Comparison of ENCODE assay signal across 19 cellular contexts in genomic region chr20:14310977-14311654, GRCh38. TPM values are rescaled to one million over a fixed set of nuclear protein-coding genes. Genes with fewer than 3 reads are reported as not detected.
DNase-seq lines count a peak whose midpoint lies in the region; ATAC-seq, FAIRE-seq and TF ChIP-seq lines count a peak whose summit lies in the region.
"Had no signal": no experiment of that assay in that cellular context is flagged by ENCODE, and none has a peak within 500 bp of the region (broad histone marks: within the 10 kb centered on the region; RNA-seq: fewer than 3 reads in every experiment).

No MANE protein-coding gene starts in this region.

- no peak for ATAC-seq in A549
- peak; percentile 56 for ATAC-seq in IMR-90 (ENCODE audit: low read depth)
- peak; percentile 22 for ATAC-seq in left lung
- ATAC-seq in HG03039 (IDR thresholded peaks at IDR 0.05; ENCODE audit: unreplicated experiment), result no peak
- ATAC-seq: HCT116, K562 had no signal

- H2AK9ac ChIP-seq in IMR-90 (replicated peaks; ENCODE audit: low read depth, low read length, poor library complexity), result no peak overlapping the region

- FAIRE-seq in A549 (lab: Jason Lieb, UNC) (peak; percentile 84), bronchial epithelial cell (lab: Jason Lieb, UNC) (no peak)
- FAIRE-seq: D721Med, K562 had no signal

- H3K14ac ChIP-seq in IMR-90 (replicated peaks; ENCODE audit: low read depth, low read length), result no peak overlapping the region

- H2BK120ac ChIP-seq in IMR-90 (ENCODE audit: low read depth, low read length), result no peak overlapping the region

- no peaks in the 10 kb centered on the region for H3K9me3 ChIP-seq in A549
- H3K9me3 ChIP-seq in IMR-90 (ENCODE audit: control insufficient read depth, insufficient read depth, low read length), result no peaks in the 10 kb centered on the region
- H3K9me3 ChIP-seq in left lung, result no peaks in the 10 kb centered on the region
- H3K9me3 ChIP-seq: Caco-2 had no signal

- no peak overlapping the region for H4K5ac ChIP-seq in IMR-90 (ENCODE audit: low read depth, low read length)

- no peak overlapping the region for H3K56ac ChIP-seq in IMR-90 (ENCODE audit: extremely low read depth, insufficient read depth, low read length)

- H3K4me3 ChIP-seq in A549 (no peak overlapping the region), IMR-90 (ENCODE audit: insufficient read depth, low read depth, low read length) (no peak overlapping the region), bronchial epithelial cell (ENCODE audit: low read depth, low read length) (no peak overlapping the region), left lung (no peak overlapping the region)
- H3K4me3 ChIP-seq: K562 had no signal

- no peak overlapping the region for H3K27ac ChIP-seq in A549
- no peak overlapping the region for H3K27ac ChIP-seq in IMR-90 (ENCODE audit: insufficient read depth, low read length)
- H3K27ac ChIP-seq in left lung, result no peak overlapping the region
- H3K27ac ChIP-seq: C4-2B had no signal

- H3K4me1 ChIP-seq in A549 (no peaks in the 10 kb centered on the region), IMR-90 (ENCODE audit: control insufficient read depth, insufficient read depth, low read length) (no peaks in the 10 kb centered on the region), left lung (no peaks in the 10 kb centered on the region)

- H4K91ac ChIP-seq in IMR-90 (ENCODE audit: insufficient read depth, low read depth, low read length), result no peak overlapping the region

- H3K4me2 ChIP-seq in A549 (no peak overlapping the region), IMR-90 (ENCODE audit: low read depth, low read length) (no peak overlapping the region)

- intact Hi-C loops in IMR-90 (cut with micrococcal nuclease) (no loop called here), left lung (cut with DNase I) (no loop called here)

- no peak overlapping the region for H2AK5ac ChIP-seq in IMR-90 (ENCODE audit: low read depth, low read length)

- H3K23ac ChIP-seq in IMR-90 (ENCODE audit: low read depth, low read length), result no peak overlapping the region

- H2BK5ac ChIP-seq in IMR-90 (ENCODE audit: low read depth, low read length, poor library complexity, severe bottlenecking), result no peak overlapping the region

- POLR2A ChIA-PET in A549 (lab: Yijun Ruan, JAX) (no interaction called here), IMR-90 (lab: Charles Lee; ENCODE audit: unreplicated experiment) (no interaction called here)

- no peak overlapping the region for H2BK20ac ChIP-seq in IMR-90 (ENCODE audit: low read depth, low read length)

- H2AFZ ChIP-seq in IMR-90 (replicated peaks; ENCODE audit: low read length, poor library complexity), result no peak overlapping the region

- CTCF ChIA-PET in A549 (lab: Yijun Ruan, JAX) (interaction anchor here (0.6 kb wide), 1 partner anchor 1341 kb away, joined by 5 read pairs; no protein-coding TSS in a partner anchor), IMR-90 (lab: Yijun Ruan, JAX) (interaction anchor here (0.6 kb wide), 1 partner anchor 1024 kb away, joined by 3 read pairs; no protein-coding TSS in a partner anchor)

- in situ Hi-C loops in IMR-90 (cut with MboI; ENCODE audit: low sequenced_read_pairs), result no loop called here

- TF ChIP-seq POLR2A in A549 (IDR thresholded peaks at IDR 0.05; ENCODE audit: low read length) (no peak), IMR-90 (IDR thresholded peaks at IDR 0.05; ENCODE audit: low read depth, low read length) (no peak)

- TF ChIP-seq EP300 in A549 (IDR thresholded peaks at IDR 0.05), result no peak

- no peak overlapping the region for H4K8ac ChIP-seq in IMR-90 (ENCODE audit: low read depth in 2 of 2, low read length in 2 of 2)

- H3K36me3 ChIP-seq in IMR-90 (ENCODE audit: control insufficient read depth, insufficient read depth, low read length) (no peaks in the 10 kb centered on the region), bronchial epithelial cell (ENCODE audit: control insufficient read depth, insufficient read depth, low read length) (no peaks in the 10 kb centered on the region), left lung (no peaks in the 10 kb centered on the region)

- TF ChIP-seq CTCF in A549 (IDR thresholded peaks at IDR 0.05) (no peak), IMR-90 (conservative IDR thresholded peaks at IDR 0.05; ENCODE audit: low read depth, low read length) (no peak), bronchial epithelial cell (IDR thresholded peaks at IDR 0.05; ENCODE audit: insufficient read depth, low read length, severe bottlenecking) (no peak), left lung (IDR thresholded peaks at IDR 0.05) (no peak)

- dilution Hi-C loops in IMR-90 (cut with HindIII; ENCODE audit: low sequenced_read_pairs, unreplicated experiment), result no loop called here

- H3K9ac ChIP-seq in IMR-90 (ENCODE audit: low read depth, low read length), result no peak overlapping the region

- no peaks in the 10 kb centered on the region for H4K20me1 ChIP-seq in IMR-90 (ENCODE audit: insufficient read depth, low read length)

- no TSS peak for BruUV-seq in IMR-90 (replicated peaks; lab: Mats Ljungman, UMichigan)

- no peak overlapping the region for H2BK15ac ChIP-seq in IMR-90 (ENCODE audit: low read depth, low read length)

- H3K4ac ChIP-seq in IMR-90 (ENCODE audit: low read depth, low read length), result no peak overlapping the region

- TF ChIP-seq RAD21 in A549 (conservative IDR thresholded peaks at IDR 0.05 in 1 of 2, IDR thresholded peaks at IDR 0.05 in 1 of 2), result no peak
- no peak for TF ChIP-seq RAD21 in IMR-90 (IDR thresholded peaks at IDR 0.05; ENCODE audit: low read length)

- H3K9me1 ChIP-seq in IMR-90 (ENCODE audit: insufficient read depth, low read length), result no peaks in the 10 kb centered on the region

- H3K27me3 ChIP-seq in IMR-90 (ENCODE audit: control insufficient read depth, insufficient read depth, low read length) (no peaks in the 10 kb centered on the region), bronchial epithelial cell (ENCODE audit: control insufficient read depth, insufficient read depth, low read length) (no peaks in the 10 kb centered on the region), left lung (no peaks in the 10 kb centered on the region)

- no peaks in the 10 kb centered on the region for H3K79me1 ChIP-seq in IMR-90 (ENCODE audit: low read depth in 1 of 2, low read length in 2 of 2)

- WGBS in A549 (ENCODE audit: missing lambda C conversion rate), result 84% methylated on average over 5 of the region's 5 CpGs
- WGBS in IMR-90 (ENCODE audit: extremely low coverage in 2 of 2, insufficient read length in 1 of 2), 2 experiments, result 100% methylated on average over 2 of the region's 5 CpGs; no CpG with 5 or more reads in 1 of the 2 experiments

- no peak overlapping the region for H3K18ac ChIP-seq in IMR-90 (ENCODE audit: low read depth, low read length)

- no peak for DNase-seq in A549 (ENCODE audit: low read depth in 1 of 2, low spot score in 1 of 2)
- DNase-seq in IMR-90, result peak; percentile 29
- DNase-seq in bronchial epithelial cell (ENCODE audit: low read depth), result peak; percentile 82
- DNase-seq in left lung, result no peak
- DNase-seq in NCI-H1436 treated with DMSO at 0.1 percent for 48 hours (lab: John Stamatoyannopoulos, UW), result no peak
- no peak for DNase-seq in AML-193 (lab: John Stamatoyannopoulos, UW)
- DNase-seq: ACHN; Caco-2; CD4-positive, alpha-beta T cell; DMS79 treated with DMSO at 0.1 percent for 48 hours; GF-D8; GOT3; H7; HFFc6 had no signal

TF ChIP-seq in A549, 52 proteins besides CTCF, POLR2A, EP300 and RAD21 (continues in another document):
- no peak for TF ChIP-seq JUNB (IDR thresholded peaks at IDR 0.05)
- TF ChIP-seq ATOH8 (CRISPR knock-in tag; IDR thresholded peaks at IDR 0.05; ENCODE audit: low read depth), result no peak
- no peak for TF ChIP-seq RFX5 (IDR thresholded peaks at IDR 0.05)
- no peak for TF ChIP-seq CHD4 (IDR thresholded peaks at IDR 0.05; ENCODE audit: borderline replicate concordance)
- no peak for TF ChIP-seq FOSB (CRISPR knock-in tag; IDR thresholded peaks at IDR 0.05)
- no peak for TF ChIP-seq HOXB13 (CRISPR knock-in tag; IDR thresholded peaks at IDR 0.05; ENCODE audit: low read depth)

TF ChIP-seq in IMR-90, 13 proteins besides CTCF, POLR2A, EP300 and RAD21 (continues in another document):
- TF ChIP-seq BHLHE40 (IDR thresholded peaks at IDR 0.05; ENCODE audit: low read depth, low read length) (no peak), FOS (IDR thresholded peaks at IDR 0.05; ENCODE audit: low read depth, low read length) (no peak), USF2 (IDR thresholded peaks at IDR 0.05; ENCODE audit: low read depth, low read length) (no peak), CHD1 (IDR thresholded peaks at IDR 0.05; ENCODE audit: low read depth, low read length) (no peak), MAFK (IDR thresholded peaks at IDR 0.05; ENCODE audit: low read depth, low read length) (no peak), CEBPB (IDR thresholded peaks at IDR 0.05; ENCODE audit: low read depth, low read length) (no peak), MAZ (IDR thresholded peaks at IDR 0.05; ENCODE audit: borderline replicate concordance, low read depth, low read length) (no peak), RFX5 (IDR thresholded peaks at IDR 0.05; ENCODE audit: low read depth, low read length) (no peak), NFE2L2 (IDR thresholded peaks at IDR 0.05; ENCODE audit: low read depth, low read length) (no peak)

RNA-seq across cellular contexts. Expression of gene FLRT3, which starts 26.3 kb away (rescaled TPM):
- 28.7 and 35.1 TPM in 2 replicates for polyA plus RNA-seq in A549 (2011; rRNA removed)
- 1.6 and 1.7 TPM in 2 replicates for polyA plus RNA-seq in A549 (2012; cell fraction: cytosol; rRNA removed)
- polyA plus RNA-seq in A549 (2012; cell fraction: nucleus; rRNA removed), result 1.6 and 2.3 TPM in 2 replicates
- polyA plus RNA-seq in A549 (2017; fragmentation: RNase III; extraction: RNeasy Plus Mini Kit Qiagen cat#74134 plus additional on column Dnase treatment), result 2.6 to 3.8 TPM (median 3.4 TPM) in 3 replicates
- polyA minus RNA-seq in A549 (2011; rRNA and poly(A)+ RNA removed), result 25.7 and 26.2 TPM in 2 replicates
- 5.8 and 6.6 TPM in 2 replicates for total RNA-seq in IMR-90 (2012; rRNA removed)
- polyA plus RNA-seq in IMR-90 (2012; rRNA removed), result 1.8 and 2.1 TPM in 2 replicates
- polyA plus RNA-seq in IMR-90 (2012; cell fraction: cytosol; rRNA removed), result 0.38 and 0.79 TPM in 2 replicates
- 0.38 and 3.8 TPM in 2 replicates for polyA plus RNA-seq in IMR-90 (2012; cell fraction: nucleus; rRNA removed; ENCODE audit: low replicate concordance)
- total RNA-seq in bronchial epithelial cell, result 17.1 and 20.7 TPM in 2 replicates
- 100 to 1,000 TPM in 1 of 2 donors, 10 to 100 TPM in 1; 63.9 to 124 TPM for total RNA-seq in left lung
- total RNA-seq: CD4-positive, alpha-beta T cell; HFFc6 had no signal
- polyA plus RNA-seq: K562 had no signal

Comparison
In these comparisons a context has a peak if more than half of its experiments do, and no peak if none do; other contexts are left out.
1. ATAC-seq: peak in IMR-90 (single experiment) and left lung (single experiment); none in A549 (0 of 2) and HG03039 (single experiment).
2. DNase-seq: peak in IMR-90 (single experiment) and bronchial epithelial cell (single experiment); none in A549 (0 of 2), left lung (0 of 2), NCI-H1436 treated with DMSO at 0.1 percent for 48 hours (single experiment) and AML-193 (0 of 2).